In the genomic region with DNA sequence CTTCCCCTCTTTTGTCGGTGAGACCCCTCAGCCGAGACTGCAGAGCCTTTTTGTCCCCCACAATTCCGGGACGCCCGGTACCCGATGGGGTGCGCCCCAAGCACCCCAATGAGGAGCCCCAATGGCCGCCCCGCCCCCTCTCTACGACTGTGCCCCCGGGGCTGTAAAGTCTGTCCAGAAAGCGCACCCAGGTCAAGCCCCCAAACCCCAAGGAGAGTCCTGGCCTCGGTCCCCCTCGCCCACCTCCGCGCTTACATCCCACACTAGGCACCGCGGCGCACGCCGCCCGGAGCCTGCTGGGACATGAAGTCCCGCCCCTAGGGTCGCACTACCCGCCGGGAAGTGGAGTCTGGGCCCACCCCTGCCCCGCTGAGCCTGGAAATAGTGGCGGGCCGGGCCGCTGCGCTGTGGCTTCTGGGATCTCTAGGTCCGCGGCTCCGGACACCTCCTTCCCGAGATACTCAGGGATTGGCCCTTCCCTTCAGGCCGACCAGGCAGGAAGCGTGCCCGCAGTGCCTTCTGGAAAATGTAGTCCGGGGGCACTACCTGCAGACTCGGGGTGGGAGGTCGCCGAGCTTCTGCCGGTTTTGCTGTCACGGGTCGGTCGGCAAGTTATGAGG, we compare ENCODE assay signal across 1 cellular context.
TF ChIP-seq lines count a peak whose summit lies in the region.

Gene MEN1, minus strand, starts transcription at position 281 of the 620 bp plus-strand sequence. CDS start 442 bp downstream, outside the sequence.

TF ChIP-seq in K562, 482 proteins besides CTCF, POLR2A, EP300 and RAD21 (continued from another document and continues in another):
- TF ChIP-seq, protein P1, sequence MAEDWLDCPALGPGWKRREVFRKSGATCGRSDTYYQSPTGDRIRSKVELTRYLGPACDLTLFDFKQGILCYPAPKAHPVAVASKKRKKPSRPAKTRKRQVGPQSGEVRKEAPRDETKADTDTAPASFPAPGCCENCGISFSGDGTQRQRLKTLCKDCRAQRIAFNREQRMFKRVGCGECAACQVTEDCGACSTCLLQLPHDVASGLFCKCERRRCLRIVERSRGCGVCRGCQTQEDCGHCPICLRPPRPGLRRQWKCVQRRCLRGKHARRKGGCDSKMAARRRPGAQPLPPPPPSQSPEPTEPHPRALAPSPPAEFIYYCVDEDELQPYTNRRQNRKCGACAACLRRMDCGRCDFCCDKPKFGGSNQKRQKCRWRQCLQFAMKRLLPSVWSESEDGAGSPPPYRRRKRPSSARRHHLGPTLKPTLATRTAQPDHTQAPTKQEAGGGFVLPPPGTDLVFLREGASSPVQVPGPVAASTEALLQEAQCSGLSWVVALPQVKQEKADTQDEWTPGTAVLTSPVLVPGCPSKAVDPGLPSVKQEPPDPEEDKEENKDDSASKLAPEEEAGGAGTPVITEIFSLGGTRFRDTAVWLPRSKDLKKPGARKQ (CRISPR knock-in tag; IDR thresholded peaks at IDR 0.05), result no peak
- TF ChIP-seq, protein P2, sequence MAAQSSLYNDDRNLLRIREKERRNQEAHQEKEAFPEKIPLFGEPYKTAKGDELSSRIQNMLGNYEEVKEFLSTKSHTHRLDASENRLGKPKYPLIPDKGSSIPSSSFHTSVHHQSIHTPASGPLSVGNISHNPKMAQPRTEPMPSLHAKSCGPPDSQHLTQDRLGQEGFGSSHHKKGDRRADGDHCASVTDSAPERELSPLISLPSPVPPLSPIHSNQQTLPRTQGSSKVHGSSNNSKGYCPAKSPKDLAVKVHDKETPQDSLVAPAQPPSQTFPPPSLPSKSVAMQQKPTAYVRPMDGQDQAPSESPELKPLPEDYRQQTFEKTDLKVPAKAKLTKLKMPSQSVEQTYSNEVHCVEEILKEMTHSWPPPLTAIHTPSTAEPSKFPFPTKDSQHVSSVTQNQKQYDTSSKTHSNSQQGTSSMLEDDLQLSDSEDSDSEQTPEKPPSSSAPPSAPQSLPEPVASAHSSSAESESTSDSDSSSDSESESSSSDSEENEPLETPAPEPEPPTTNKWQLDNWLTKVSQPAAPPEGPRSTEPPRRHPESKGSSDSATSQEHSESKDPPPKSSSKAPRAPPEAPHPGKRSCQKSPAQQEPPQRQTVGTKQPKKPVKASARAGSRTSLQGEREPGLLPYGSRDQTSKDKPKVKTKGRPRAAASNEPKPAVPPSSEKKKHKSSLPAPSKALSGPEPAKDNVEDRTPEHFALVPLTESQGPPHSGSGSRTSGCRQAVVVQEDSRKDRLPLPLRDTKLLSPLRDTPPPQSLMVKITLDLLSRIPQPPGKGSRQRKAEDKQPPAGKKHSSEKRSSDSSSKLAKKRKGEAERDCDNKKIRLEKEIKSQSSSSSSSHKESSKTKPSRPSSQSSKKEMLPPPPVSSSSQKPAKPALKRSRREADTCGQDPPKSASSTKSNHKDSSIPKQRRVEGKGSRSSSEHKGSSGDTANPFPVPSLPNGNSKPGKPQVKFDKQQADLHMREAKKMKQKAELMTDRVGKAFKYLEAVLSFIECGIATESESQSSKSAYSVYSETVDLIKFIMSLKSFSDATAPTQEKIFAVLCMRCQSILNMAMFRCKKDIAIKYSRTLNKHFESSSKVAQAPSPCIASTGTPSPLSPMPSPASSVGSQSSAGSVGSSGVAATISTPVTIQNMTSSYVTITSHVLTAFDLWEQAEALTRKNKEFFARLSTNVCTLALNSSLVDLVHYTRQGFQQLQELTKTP (IDR thresholded peaks at IDR 0.05; ENCODE audit: low read depth in 1 of 2, partially characterized antibody in 2 of 2), result peak in 1 of 2 experiments; percentile 96
- peak; percentile 72 for TF ChIP-seq MYC (IDR thresholded peaks at IDR 0.05; ENCODE audit: low read depth, low read length)
- TF ChIP-seq MYC (CRISPR knock-in tag; IDR thresholded peaks at IDR 0.05; ENCODE audit: borderline replicate concordance, low read depth), result no peak
- no peak for TF ChIP-seq ZNF551 (CRISPR knock-in tag; IDR thresholded peaks at IDR 0.05)
- TF ChIP-seq ZNF57 (CRISPR knock-in tag; IDR thresholded peaks at IDR 0.05), result no peak
- TF ChIP-seq, protein P3, sequence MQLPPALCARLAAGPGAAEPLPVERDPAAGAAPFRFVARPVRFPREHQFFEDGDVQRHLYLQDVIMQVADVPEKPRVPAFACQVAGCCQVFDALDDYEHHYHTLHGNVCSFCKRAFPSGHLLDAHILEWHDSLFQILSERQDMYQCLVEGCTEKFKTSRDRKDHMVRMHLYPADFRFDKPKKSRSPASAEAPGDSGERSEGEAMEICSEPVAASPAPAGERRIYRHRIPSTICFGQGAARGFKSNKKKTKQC (CRISPR knock-in tag; IDR thresholded peaks at IDR 0.05), result no peak
- TF ChIP-seq SREBF1 (IDR thresholded peaks at IDR 0.05; ENCODE audit: borderline replicate concordance, low read depth, low read length), result no peak
- no peak for TF ChIP-seq ZNF77 (CRISPR knock-in tag; IDR thresholded peaks at IDR 0.05)
- TF ChIP-seq RBM39 (optimal IDR thresholded peaks at IDR 0.05; ENCODE audit: low read depth, low read length), result no peak
- no peak for TF ChIP-seq FOS (IDR thresholded peaks at IDR 0.05; ENCODE audit: extremely low read depth, insufficient read length)
- TF ChIP-seq ELF4 (CRISPR knock-in tag; IDR thresholded peaks at IDR 0.05), result no peak
- no peak for TF ChIP-seq COPS2 (conservative IDR thresholded peaks at IDR 0.05)
- TF ChIP-seq, protein P4, sequence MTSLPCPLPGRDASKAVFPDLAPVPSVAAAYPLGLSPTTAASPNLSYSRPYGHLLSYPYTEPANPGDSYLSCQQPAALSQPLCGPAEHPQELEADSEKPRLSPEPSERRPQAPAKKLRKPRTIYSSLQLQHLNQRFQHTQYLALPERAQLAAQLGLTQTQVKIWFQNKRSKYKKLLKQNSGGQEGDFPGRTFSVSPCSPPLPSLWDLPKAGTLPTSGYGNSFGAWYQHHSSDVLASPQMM (CRISPR knock-in tag; IDR thresholded peaks at IDR 0.05), result no peak
- no peak for TF ChIP-seq PCBP2 (IDR thresholded peaks at IDR 0.05; ENCODE audit: low read depth, low read length, poor library complexity, severe bottlenecking)
- TF ChIP-seq FOXA1 (IDR thresholded peaks at IDR 0.05; ENCODE audit: borderline replicate concordance), result no peak
- TF ChIP-seq POLR3A (IDR thresholded peaks at IDR 0.05; ENCODE audit: borderline replicate concordance, extremely low read depth, insufficient read depth, insufficient read length), result no peak
- no peak for TF ChIP-seq ZSCAN32 (CRISPR knock-in tag; IDR thresholded peaks at IDR 0.05)
- peak; percentile 84 for TF ChIP-seq ETV5 (CRISPR knock-in tag; IDR thresholded peaks at IDR 0.05; ENCODE audit: low read depth)
- TF ChIP-seq U2AF2 (optimal IDR thresholded peaks at IDR 0.05; ENCODE audit: low read depth, low read length), result no peak
- TF ChIP-seq ZNF717 (CRISPR knock-in tag; IDR thresholded peaks at IDR 0.05), result no peak
- no peak for TF ChIP-seq PATZ1 (CRISPR knock-in tag; IDR thresholded peaks at IDR 0.05; ENCODE audit: borderline replicate concordance)
- no peak for TF ChIP-seq ZNF224 (CRISPR knock-in tag; IDR thresholded peaks at IDR 0.05)
- no peak for TF ChIP-seq ARNT (IDR thresholded peaks at IDR 0.05)
- TF ChIP-seq, protein P5, sequence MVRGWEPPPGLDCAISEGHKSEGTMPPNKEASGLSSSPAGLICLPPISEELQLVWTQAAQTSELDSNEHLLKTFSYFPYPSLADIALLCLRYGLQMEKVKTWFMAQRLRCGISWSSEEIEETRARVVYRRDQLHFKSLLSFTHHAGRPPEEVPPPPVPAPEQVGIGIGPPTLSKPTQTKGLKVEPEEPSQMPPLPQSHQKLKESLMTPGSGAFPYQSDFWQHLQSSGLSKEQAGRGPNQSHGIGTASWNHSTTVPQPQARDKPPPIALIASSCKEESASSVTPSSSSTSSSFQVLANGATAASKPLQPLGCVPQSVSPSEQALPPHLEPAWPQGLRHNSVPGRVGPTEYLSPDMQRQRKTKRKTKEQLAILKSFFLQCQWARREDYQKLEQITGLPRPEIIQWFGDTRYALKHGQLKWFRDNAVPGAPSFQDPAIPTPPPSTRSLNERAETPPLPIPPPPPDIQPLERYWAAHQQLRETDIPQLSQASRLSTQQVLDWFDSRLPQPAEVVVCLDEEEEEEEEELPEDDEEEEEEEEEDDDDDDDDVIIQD (CRISPR knock-in tag; IDR thresholded peaks at IDR 0.05), result no peak
- no peak for TF ChIP-seq HLTF (IDR thresholded peaks at IDR 0.05)
- no peak for TF ChIP-seq KLF16 (IDR thresholded peaks at IDR 0.05)
- TF ChIP-seq, protein P6, sequence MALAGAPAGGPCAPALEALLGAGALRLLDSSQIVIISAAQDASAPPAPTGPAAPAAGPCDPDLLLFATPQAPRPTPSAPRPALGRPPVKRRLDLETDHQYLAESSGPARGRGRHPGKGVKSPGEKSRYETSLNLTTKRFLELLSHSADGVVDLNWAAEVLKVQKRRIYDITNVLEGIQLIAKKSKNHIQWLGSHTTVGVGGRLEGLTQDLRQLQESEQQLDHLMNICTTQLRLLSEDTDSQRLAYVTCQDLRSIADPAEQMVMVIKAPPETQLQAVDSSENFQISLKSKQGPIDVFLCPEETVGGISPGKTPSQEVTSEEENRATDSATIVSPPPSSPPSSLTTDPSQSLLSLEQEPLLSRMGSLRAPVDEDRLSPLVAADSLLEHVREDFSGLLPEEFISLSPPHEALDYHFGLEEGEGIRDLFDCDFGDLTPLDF (CRISPR knock-in tag; IDR thresholded peaks at IDR 0.05), result peak; percentile 58; the same call in 1 of the 2 replicates
- no peak for TF ChIP-seq PHF20 (IDR thresholded peaks at IDR 0.05; ENCODE audit: partially characterized antibody)
- TF ChIP-seq FIP1L1 (IDR thresholded peaks at IDR 0.05; ENCODE audit: low read depth, low read length, poor library complexity, severe bottlenecking), result no peak
- TF ChIP-seq FOXP1 (CRISPR knock-in tag; IDR thresholded peaks at IDR 0.05), result no peak
- TF ChIP-seq MEF2D (tag; conservative IDR thresholded peaks at IDR 0.05; ENCODE audit: low read depth), result no peak
- TF ChIP-seq STAG1 (CRISPR knock-in tag; IDR thresholded peaks at IDR 0.05; ENCODE audit: borderline replicate concordance), result no peak
- TF ChIP-seq, protein P7, sequence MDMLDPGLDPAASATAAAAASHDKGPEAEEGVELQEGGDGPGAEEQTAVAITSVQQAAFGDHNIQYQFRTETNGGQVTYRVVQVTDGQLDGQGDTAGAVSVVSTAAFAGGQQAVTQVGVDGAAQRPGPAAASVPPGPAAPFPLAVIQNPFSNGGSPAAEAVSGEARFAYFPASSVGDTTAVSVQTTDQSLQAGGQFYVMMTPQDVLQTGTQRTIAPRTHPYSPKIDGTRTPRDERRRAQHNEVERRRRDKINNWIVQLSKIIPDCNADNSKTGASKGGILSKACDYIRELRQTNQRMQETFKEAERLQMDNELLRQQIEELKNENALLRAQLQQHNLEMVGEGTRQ (CRISPR knock-in tag; IDR thresholded peaks at IDR 0.05), result no peak
- TF ChIP-seq, protein P8, sequence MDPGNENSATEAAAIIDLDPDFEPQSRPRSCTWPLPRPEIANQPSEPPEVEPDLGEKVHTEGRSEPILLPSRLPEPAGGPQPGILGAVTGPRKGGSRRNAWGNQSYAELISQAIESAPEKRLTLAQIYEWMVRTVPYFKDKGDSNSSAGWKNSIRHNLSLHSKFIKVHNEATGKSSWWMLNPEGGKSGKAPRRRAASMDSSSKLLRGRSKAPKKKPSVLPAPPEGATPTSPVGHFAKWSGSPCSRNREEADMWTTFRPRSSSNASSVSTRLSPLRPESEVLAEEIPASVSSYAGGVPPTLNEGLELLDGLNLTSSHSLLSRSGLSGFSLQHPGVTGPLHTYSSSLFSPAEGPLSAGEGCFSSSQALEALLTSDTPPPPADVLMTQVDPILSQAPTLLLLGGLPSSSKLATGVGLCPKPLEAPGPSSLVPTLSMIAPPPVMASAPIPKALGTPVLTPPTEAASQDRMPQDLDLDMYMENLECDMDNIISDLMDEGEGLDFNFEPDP (CRISPR knock-in tag; IDR thresholded peaks at IDR 0.05), result no peak
- TF ChIP-seq, protein P9, sequence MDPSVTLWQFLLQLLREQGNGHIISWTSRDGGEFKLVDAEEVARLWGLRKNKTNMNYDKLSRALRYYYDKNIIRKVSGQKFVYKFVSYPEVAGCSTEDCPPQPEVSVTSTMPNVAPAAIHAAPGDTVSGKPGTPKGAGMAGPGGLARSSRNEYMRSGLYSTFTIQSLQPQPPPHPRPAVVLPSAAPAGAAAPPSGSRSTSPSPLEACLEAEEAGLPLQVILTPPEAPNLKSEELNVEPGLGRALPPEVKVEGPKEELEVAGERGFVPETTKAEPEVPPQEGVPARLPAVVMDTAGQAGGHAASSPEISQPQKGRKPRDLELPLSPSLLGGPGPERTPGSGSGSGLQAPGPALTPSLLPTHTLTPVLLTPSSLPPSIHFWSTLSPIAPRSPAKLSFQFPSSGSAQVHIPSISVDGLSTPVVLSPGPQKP (CRISPR knock-in tag; IDR thresholded peaks at IDR 0.05), result no peak
- TF ChIP-seq, protein P10, sequence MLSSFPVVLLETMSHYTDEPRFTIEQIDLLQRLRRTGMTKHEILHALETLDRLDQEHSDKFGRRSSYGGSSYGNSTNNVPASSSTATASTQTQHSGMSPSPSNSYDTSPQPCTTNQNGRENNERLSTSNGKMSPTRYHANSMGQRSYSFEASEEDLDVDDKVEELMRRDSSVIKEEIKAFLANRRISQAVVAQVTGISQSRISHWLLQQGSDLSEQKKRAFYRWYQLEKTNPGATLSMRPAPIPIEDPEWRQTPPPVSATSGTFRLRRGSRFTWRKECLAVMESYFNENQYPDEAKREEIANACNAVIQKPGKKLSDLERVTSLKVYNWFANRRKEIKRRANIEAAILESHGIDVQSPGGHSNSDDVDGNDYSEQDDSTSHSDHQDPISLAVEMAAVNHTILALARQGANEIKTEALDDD (IDR thresholded peaks at IDR 0.05), result no peak
- TF ChIP-seq, protein P11, sequence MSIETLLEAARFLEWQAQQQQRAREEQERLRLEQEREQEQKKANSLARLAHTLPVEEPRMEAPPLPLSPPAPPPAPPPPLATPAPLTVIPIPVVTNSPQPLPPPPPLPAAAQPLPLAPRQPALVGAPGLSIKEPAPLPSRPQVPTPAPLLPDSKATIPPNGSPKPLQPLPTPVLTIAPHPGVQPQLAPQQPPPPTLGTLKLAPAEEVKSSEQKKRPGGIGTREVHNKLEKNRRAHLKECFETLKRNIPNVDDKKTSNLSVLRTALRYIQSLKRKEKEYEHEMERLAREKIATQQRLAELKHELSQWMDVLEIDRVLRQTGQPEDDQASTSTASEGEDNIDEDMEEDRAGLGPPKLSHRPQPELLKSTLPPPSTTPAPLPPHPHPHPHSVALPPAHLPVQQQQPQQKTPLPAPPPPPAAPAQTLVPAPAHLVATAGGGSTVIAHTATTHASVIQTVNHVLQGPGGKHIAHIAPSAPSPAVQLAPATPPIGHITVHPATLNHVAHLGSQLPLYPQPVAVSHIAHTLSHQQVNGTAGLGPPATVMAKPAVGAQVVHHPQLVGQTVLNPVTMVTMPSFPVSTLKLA (conservative IDR thresholded peaks at IDR 0.05), result peak; percentile 74 to 87
- no peak for TF ChIP-seq SRSF3 (IDR thresholded peaks at IDR 0.05; ENCODE audit: insufficient read depth, low read length)
- TF ChIP-seq PPARD (CRISPR knock-in tag; IDR thresholded peaks at IDR 0.05), result no peak
- no peak for TF ChIP-seq CBX3 (IDR thresholded peaks at IDR 0.05; ENCODE audit: borderline replicate concordance in 1 of 2, low read length in 2 of 2)
- no peak for TF ChIP-seq ZNF165 (CRISPR knock-in tag; IDR thresholded peaks at IDR 0.05; ENCODE audit: borderline replicate concordance)
